Comparison of ENCODE assay signal across 19 cellular contexts in the genomic region with DNA sequence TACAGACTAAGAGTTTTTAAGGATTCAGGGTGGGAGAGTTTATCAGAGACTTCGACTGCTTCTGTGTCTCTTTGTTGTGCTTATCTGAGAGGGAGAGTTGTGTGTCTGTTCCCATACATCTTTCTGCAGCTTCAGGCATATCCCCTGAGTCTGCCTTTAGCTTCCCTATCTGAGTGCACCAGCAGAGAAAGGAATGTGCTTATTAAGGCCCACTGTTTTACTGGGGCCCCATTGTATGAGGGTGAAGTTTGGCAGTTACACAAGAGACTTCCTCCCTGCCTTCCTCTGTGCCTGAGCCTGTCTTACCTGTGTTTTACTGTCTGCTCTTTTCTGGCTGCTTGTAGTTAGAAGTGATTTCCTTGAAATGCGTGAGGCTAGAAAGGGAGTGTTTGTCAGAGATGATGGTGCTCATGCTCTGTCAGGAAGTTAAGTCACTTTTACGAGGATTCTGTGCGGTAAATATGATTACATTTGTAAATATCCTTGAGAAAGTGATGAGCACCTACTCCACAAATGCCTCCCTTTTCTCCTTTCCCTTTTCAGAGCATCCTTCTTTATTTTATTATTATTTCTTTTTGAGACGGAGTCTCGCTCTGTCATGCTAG.
"Had no signal": no experiment of that assay in that cellular context is flagged by ENCODE, and none has a peak within 500 bp of the region (broad histone marks: within the 10 kb centered on the region; RNA-seq: fewer than 3 reads in every experiment).

No MANE protein-coding gene starts in this region.

- H3K36me3 ChIP-seq: heart right ventricle, lower lobe of right lung, pancreas, thyroid gland had no signal

- DNase-seq: activated CD4-positive, alpha-beta T cell treated with anti-CD3 and anti-CD28 coated beads for 36 hours; activated CD4-positive, alpha-beta T cell treated with anti-CD3 and anti-CD28 coated beads, Interleukin-2, amount 50 U/mL, for 48 hours; activated naive CD4-positive, alpha-beta T cell treated with Interleukin-2 at 50 U/mL for 16 hours; activated naive CD8-positive, alpha-beta T cell treated with anti-CD3 and anti-CD28 coated beads for 36 hours; activated T-cell treated with anti-CD3 and anti-CD28 coated beads, Interleukin-2, amount 50 U/mL, for 48 hours; amniotic stem cell; heart right ventricle; kidney; natural killer cell; pancreas; right cardiac atrium; substantia nigra; T-helper 2 cell; thyroid gland had no signal

- H3K27me3 ChIP-seq: heart right ventricle, pancreas, thyroid gland had no signal

- H3K9me3 ChIP-seq: heart right ventricle, lower lobe of right lung, pancreas, thyroid gland had no signal

- FAIRE-seq: bronchial epithelial cell, kidney, pancreas, TTC549, urothelium cell line had no signal

- H3K4me3 ChIP-seq: coronary artery, heart right ventricle, lower lobe of right lung, pancreas, thyroid gland had no signal

- H3K4me1 ChIP-seq: lower lobe of right lung, pancreas, thyroid gland had no signal

- ATAC-seq: activated CD4-positive, alpha-beta T cell treated with anti-CD3 and anti-CD28 coated beads for 36 hours; heart right ventricle; lower lobe of right lung; natural killer cell; pancreas; right cardiac atrium had no signal

- H3K27ac ChIP-seq: coronary artery, heart right ventricle, lower lobe of right lung, pancreas, thyroid gland had no signal
